In genomic region chr15:100016632-100017031, GRCh38 we compare ENCODE assay signal across 22 cellular contexts.
"Had no signal": no experiment of that assay in that cellular context is flagged by ENCODE, and none has a peak within 500 bp of the region (broad histone marks: within the 10 kb centered on the region; RNA-seq: fewer than 3 reads in every experiment).

No MANE protein-coding gene starts in this region.

- H3K4me1 ChIP-seq: left lung, lower lobe of right lung, sigmoid colon, stomach, transverse colon had no signal

- H3K27ac Mint-ChIP-seq: dendritic cell treated with granulocyte-macrophage colony-stimulating factor and Interleukin-4, amounts not matched to agents 40 ng/mL and 50 ng/mL, for 4 days; effector memory CD8-positive, alpha-beta T cell; naive B cell; nephron had no signal

- H3K36me3 ChIP-seq: esophagus squamous epithelium, gastroesophageal sphincter, left lung, lower lobe of right lung, sigmoid colon, stomach, thoracic aorta, transverse colon had no signal

- H3K4me3 ChIP-seq: esophagus squamous epithelium, gastroesophageal sphincter, left lung, lower lobe of right lung, sigmoid colon, stomach, thoracic aorta, transverse colon had no signal

- H3K9me3 Mint-ChIP-seq: dendritic cell treated with granulocyte-macrophage colony-stimulating factor and Interleukin-4, amounts not matched to agents 40 ng/mL and 50 ng/mL, for 4 days had no signal

- DNase-seq: effector memory CD8-positive, alpha-beta T cell; esophagus squamous epithelium; foreskin fibroblast; glutamatergic neuron; left lung; lower lobe of right lung; mesenchymal stem cell; midbrain; naive B cell; occipital lobe; posterior cingulate gyrus; sigmoid colon; small intestine; stimulated activated CD4-positive, alpha-beta T cell treated with anti-CD3 and anti-CD28 coated beads, Interleukin-12 subunit alpha, Interleukin-12 subunit beta, amount 100 ng/mL, for 4 hours; stimulated activated naive CD4-positive, alpha-beta T cell; stomach; substantia nigra; transverse colon had no signal

- ATAC-seq: effector memory CD8-positive, alpha-beta T cell; gastroesophageal sphincter; left lung; lower lobe of right lung had no signal

- H3K27me3 Mint-ChIP-seq: dendritic cell treated with granulocyte-macrophage colony-stimulating factor and Interleukin-4, amounts not matched to agents 40 ng/mL and 50 ng/mL, for 4 days had no signal

- H3K4me3 Mint-ChIP-seq: dendritic cell treated with granulocyte-macrophage colony-stimulating factor and Interleukin-4, amounts not matched to agents 40 ng/mL and 50 ng/mL, for 4 days; effector memory CD8-positive, alpha-beta T cell; naive B cell; nephron had no signal

- H3K4me1 Mint-ChIP-seq: naive B cell had no signal

- H3K27me3 ChIP-seq: esophagus squamous epithelium, gastroesophageal sphincter, left lung, sigmoid colon, stomach, transverse colon had no signal

- H3K27ac ChIP-seq: esophagus squamous epithelium, gastroesophageal sphincter, left lung, lower lobe of right lung, sigmoid colon, stomach, thoracic aorta, transverse colon had no signal

- H3K9me3 ChIP-seq: esophagus squamous epithelium, gastroesophageal sphincter, lower lobe of right lung, thoracic aorta, transverse colon had no signal

- H3K36me3 Mint-ChIP-seq: naive B cell had no signal
